Comparison of ENCODE assay signal across 14 cellular contexts in the genomic region with DNA sequence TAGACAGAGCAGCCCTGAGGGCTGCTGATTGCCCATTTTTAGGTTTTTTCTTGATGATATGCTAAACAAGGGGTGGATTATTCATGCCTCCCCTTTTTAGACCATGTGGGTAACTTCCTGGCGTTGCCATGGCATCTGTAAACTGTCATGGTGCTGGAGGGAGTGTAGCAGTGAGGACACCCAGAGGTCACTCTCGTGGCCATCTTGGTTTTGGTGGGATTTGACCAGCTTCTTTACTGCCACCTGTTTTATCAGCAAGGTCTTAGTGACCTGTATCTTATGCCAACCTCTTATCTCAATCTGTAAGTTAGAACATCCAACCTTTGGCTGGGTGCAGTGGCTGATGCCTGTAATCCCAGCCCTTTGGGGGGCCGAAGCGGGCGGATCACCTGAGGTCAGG.
"Had no signal": no experiment of that assay in that cellular context is flagged by ENCODE, and none has a peak within 500 bp of the region (broad histone marks: within the 10 kb centered on the region; RNA-seq: fewer than 3 reads in every experiment).

No MANE protein-coding gene starts in this region.

- H3K27ac ChIP-seq: brain microvascular endothelial cell, coronary artery, esophagus squamous epithelium, parathyroid adenoma, thyroid gland, uterus had no signal

- H3K36me3 ChIP-seq: brain microvascular endothelial cell, esophagus squamous epithelium, thyroid gland, uterus had no signal

- H3K4me1 ChIP-seq: esophagus squamous epithelium, parathyroid adenoma, uterus had no signal

- H3K27me3 ChIP-seq: brain microvascular endothelial cell, esophagus squamous epithelium, thyroid gland, uterus had no signal

- H3K9me3 ChIP-seq: esophagus squamous epithelium, thyroid gland, uterus had no signal

- DNase-seq: activated CD4-positive, alpha-beta T cell treated with anti-CD3 and anti-CD28 coated beads, Interleukin-2, amount 10 ng/mL, durations not matched to agents 24 days and 14 days; activated CD4-positive, CD25-positive, alpha-beta regulatory T cell; activated CD8-positive, alpha-beta memory T cell treated with anti-CD3 and anti-CD28 coated beads for 24 hours; activated gamma-delta T cell treated with Interleukin-2 at 50 U/mL for 16 hours; amniotic stem cell; brain microvascular endothelial cell; effector CD4-positive, alpha-beta T cell; esophagus squamous epithelium; stimulated activated CD4-positive, alpha-beta T cell treated with anti-CD3 and anti-CD28 coated beads, Interleukin-12 subunit alpha, Interleukin-12 subunit beta, amount 100 ng/mL, for 4 hours; thyroid gland; uterus had no signal

- H3K9ac ChIP-seq: parathyroid adenoma had no signal

- H3K4me3 ChIP-seq: coronary artery, esophagus squamous epithelium, thyroid gland, uterus had no signal

- ATAC-seq: stimulated activated effector memory CD8-positive, alpha-beta T cell treated with anti-CD3 and anti-CD28 coated beads, Interleukin-12 subunit alpha, Interleukin-12 subunit beta, amount 100 ng/mL, for 72 hours had no signal
